1 cellular context compared by ENCODE assay signal in the genomic region with DNA sequence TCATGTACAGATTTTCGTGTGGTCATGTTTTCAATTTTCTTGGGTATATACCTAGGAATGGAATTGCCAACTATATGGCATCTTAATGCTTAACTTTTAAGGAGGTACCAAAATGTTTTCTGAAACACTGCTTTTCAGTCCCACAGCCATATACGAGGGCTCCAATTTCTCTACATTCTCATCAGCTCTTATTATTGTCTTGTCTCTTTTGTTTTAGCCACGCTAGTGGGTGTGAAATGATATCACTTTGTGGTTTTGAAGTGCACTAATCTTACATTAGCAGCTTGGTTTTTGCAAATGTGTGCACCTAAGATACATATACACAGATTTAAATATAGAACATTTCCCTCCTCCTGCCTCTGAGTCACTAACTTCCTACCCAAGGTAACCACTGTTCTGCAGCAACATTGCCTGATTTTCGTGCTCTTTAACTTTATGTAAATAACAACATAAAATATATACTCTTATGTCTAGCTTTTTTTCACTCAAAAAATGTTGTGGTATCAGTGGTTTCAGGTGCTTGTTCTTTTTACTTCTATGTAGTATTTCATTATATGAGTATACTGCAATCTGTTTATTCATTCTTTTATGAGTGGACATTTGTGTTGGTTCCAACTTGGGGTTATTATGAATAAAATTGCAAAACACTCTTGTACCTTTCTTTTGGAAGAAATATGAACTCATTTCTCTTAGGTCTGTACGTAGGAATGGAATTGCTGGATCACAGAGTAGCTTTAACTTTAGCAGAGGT.
TF ChIP-seq lines count a peak whose summit lies in the region.

No MANE protein-coding gene starts in this region.

TF ChIP-seq in K562, 482 proteins besides CTCF, POLR2A, EP300 and RAD21 (continued from another document and continues in another):
- TF ChIP-seq, protein P1, sequence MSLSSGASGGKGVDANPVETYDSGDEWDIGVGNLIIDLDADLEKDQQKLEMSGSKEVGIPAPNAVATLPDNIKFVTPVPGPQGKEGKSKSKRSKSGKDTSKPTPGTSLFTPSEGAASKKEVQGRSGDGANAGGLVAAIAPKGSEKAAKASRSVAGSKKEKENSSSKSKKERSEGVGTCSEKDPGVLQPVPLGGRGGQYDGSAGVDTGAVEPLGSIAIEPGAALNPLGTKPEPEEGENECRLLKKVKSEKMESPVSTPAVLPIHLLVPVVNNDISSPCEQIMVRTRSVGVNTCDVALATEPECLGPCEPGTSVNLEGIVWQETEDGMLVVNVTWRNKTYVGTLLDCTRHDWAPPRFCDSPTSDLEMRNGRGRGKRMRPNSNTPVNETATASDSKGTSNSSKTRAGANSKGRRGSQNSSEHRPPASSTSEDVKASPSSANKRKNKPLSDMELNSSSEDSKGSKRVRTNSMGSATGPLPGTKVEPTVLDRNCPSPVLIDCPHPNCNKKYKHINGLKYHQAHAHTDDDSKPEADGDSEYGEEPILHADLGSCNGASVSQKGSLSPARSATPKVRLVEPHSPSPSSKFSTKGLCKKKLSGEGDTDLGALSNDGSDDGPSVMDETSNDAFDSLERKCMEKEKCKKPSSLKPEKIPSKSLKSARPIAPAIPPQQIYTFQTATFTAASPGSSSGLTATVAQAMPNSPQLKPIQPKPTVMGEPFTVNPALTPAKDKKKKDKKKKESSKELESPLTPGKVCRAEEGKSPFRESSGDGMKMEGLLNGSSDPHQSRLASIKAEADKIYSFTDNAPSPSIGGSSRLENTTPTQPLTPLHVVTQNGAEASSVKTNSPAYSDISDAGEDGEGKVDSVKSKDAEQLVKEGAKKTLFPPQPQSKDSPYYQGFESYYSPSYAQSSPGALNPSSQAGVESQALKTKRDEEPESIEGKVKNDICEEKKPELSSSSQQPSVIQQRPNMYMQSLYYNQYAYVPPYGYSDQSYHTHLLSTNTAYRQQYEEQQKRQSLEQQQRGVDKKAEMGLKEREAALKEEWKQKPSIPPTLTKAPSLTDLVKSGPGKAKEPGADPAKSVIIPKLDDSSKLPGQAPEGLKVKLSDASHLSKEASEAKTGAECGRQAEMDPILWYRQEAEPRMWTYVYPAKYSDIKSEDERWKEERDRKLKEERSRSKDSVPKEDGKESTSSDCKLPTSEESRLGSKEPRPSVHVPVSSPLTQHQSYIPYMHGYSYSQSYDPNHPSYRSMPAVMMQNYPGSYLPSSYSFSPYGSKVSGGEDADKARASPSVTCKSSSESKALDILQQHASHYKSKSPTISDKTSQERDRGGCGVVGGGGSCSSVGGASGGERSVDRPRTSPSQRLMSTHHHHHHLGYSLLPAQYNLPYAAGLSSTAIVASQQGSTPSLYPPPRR (CRISPR knock-in tag; IDR thresholded peaks at IDR 0.05; ENCODE audit: borderline replicate concordance): no peak
- TF ChIP-seq, protein P2, sequence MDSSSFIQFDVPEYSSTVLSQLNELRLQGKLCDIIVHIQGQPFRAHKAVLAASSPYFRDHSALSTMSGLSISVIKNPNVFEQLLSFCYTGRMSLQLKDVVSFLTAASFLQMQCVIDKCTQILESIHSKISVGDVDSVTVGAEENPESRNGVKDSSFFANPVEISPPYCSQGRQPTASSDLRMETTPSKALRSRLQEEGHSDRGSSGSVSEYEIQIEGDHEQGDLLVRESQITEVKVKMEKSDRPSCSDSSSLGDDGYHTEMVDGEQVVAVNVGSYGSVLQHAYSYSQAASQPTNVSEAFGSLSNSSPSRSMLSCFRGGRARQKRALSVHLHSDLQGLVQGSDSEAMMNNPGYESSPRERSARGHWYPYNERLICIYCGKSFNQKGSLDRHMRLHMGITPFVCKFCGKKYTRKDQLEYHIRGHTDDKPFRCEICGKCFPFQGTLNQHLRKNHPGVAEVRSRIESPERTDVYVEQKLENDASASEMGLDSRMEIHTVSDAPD (CRISPR knock-in tag; IDR thresholded peaks at IDR 0.05): no peak
- 0 out of 2 replicates have a peak, but pooled peaks have one; percentile 69 for TF ChIP-seq SMAD3 (CRISPR knock-in tag; conservative IDR thresholded peaks at IDR 0.05)
- no peak for TF ChIP-seq BRD4 (IDR thresholded peaks at IDR 0.05)
- TF ChIP-seq CBFA2T3 (IDR thresholded peaks at IDR 0.05): peak; percentile 98
- TF ChIP-seq, protein P3, sequence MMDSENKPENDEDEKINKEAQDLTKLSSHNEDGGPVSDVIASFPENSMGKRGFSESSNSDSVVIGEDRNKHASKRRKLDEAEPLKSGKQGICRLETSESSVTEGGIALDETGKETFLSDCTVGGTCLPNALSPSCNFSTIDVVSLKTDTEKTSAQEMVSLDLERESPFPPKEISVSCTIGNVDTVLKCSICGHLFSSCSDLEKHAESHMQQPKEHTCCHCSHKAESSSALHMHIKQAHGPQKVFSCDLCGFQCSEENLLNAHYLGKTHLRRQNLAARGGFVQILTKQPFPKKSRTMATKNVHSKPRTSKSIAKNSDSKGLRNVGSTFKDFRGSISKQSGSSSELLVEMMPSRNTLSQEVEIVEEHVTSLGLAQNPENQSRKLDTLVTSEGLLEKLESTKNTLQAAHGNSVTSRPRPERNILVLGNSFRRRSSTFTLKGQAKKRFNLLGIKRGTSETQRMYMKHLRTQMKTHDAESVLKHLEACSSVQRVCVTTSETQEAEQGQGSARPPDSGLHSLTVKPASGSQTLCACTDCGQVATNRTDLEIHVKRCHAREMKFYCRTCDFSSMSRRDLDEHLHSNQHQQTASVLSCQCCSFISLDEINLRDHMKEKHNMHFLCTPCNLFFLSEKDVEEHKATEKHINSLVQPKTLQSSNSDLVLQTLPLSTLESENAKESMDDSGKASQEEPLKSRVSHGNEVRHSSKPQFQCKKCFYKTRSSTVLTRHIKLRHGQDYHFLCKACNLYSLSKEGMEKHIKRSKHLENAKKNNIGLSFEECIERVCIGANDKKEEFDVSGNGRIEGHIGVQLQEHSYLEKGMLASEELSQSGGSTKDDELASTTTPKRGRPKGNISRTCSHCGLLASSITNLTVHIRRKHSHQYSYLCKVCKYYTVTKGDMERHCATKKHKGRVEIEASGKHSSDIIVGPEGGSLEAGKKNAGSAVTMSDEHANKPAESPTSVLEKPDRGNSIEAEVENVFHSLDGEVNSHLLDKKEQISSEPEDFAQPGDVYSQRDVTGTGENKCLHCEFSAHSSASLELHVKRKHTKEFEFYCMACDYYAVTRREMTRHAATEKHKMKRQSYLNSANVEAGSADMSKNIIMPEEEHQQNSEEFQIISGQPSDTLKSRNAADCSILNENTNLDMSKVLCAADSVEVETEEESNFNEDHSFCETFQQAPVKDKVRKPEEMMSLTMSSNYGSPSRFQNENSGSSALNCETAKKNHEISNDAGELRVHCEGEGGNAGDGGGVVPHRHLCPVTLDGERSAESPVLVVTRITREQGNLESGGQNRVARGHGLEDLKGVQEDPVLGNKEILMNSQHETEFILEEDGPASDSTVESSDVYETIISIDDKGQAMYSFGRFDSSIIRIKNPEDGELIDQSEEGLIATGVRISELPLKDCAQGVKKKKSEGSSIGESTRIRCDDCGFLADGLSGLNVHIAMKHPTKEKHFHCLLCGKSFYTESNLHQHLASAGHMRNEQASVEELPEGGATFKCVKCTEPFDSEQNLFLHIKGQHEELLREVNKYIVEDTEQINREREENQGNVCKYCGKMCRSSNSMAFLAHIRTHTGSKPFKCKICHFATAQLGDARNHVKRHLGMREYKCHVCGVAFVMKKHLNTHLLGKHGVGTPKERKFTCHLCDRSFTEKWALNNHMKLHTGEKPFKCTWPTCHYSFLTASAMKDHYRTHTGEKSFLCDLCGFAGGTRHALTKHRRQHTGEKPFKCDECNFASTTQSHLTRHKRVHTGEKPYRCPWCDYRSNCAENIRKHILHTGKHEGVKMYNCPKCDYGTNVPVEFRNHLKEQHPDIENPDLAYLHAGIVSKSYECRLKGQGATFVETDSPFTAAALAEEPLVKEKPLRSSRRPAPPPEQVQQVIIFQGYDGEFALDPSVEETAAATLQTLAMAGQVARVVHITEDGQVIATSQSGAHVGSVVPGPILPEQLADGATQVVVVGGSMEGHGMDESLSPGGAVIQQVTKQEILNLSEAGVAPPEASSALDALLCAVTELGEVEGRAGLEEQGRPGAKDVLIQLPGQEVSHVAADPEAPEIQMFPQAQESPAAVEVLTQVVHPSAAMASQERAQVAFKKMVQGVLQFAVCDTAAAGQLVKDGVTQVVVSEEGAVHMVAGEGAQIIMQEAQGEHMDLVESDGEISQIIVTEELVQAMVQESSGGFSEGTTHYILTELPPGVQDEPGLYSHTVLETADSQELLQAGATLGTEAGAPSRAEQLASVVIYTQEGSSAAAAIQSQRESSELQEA (IDR thresholded peaks at IDR 0.05; ENCODE audit: low read depth): peak; percentile 80
- TF ChIP-seq, protein P4, sequence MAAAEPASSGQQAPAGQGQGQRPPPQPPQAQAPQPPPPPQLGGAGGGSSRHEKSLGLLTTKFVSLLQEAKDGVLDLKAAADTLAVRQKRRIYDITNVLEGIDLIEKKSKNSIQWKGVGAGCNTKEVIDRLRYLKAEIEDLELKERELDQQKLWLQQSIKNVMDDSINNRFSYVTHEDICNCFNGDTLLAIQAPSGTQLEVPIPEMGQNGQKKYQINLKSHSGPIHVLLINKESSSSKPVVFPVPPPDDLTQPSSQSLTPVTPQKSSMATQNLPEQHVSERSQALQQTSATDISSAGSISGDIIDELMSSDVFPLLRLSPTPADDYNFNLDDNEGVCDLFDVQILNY (CRISPR knock-in tag; IDR thresholded peaks at IDR 0.05): no peak
- TF ChIP-seq FOXM1 (IDR thresholded peaks at IDR 0.05; ENCODE audit: low read depth): peak; percentile 96
- TF ChIP-seq FOXM1 (CRISPR knock-in tag; IDR thresholded peaks at IDR 0.05; ENCODE audit: low read depth): no peak
- no peak for TF ChIP-seq ZNF551 (CRISPR knock-in tag; IDR thresholded peaks at IDR 0.05)
- TF ChIP-seq ZFPM2 (CRISPR knock-in tag; IDR thresholded peaks at IDR 0.05): no peak
- TF ChIP-seq SIX5 (IDR thresholded peaks at IDR 0.05; ENCODE audit: borderline replicate concordance in 1 of 2, insufficient read depth in 1 of 2, low read depth in 1 of 2, low read length in 2 of 2): no peak
- peak; percentile 97 for TF ChIP-seq NCOR1 (IDR thresholded peaks at IDR 0.05)
- no peak for TF ChIP-seq ZNF311 (CRISPR knock-in tag; IDR thresholded peaks at IDR 0.05)
- TF ChIP-seq, protein P5, sequence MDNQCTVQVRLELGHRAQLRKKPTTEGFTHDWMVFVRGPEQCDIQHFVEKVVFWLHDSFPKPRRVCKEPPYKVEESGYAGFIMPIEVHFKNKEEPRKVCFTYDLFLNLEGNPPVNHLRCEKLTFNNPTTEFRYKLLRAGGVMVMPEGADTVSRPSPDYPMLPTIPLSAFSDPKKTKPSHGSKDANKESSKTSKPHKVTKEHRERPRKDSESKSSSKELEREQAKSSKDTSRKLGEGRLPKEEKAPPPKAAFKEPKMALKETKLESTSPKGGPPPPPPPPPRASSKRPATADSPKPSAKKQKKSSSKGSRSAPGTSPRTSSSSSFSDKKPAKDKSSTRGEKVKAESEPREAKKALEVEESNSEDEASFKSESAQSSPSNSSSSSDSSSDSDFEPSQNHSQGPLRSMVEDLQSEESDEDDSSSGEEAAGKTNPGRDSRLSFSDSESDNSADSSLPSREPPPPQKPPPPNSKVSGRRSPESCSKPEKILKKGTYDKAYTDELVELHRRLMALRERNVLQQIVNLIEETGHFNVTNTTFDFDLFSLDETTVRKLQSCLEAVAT (IDR thresholded peaks at IDR 0.05): peak in 1 of 2 experiments; percentile 98; a peak in 2 of 4 replicates
- TF ChIP-seq CSDE1 (IDR thresholded peaks at IDR 0.05): no peak
- no peak for TF ChIP-seq CAMTA2 (CRISPR knock-in tag; conservative IDR thresholded peaks at IDR 0.05)
- peak; percentile 74; the same call in 1 of the 2 replicates for TF ChIP-seq ZEB2 (IDR thresholded peaks at IDR 0.05)
- TF ChIP-seq, protein P6, sequence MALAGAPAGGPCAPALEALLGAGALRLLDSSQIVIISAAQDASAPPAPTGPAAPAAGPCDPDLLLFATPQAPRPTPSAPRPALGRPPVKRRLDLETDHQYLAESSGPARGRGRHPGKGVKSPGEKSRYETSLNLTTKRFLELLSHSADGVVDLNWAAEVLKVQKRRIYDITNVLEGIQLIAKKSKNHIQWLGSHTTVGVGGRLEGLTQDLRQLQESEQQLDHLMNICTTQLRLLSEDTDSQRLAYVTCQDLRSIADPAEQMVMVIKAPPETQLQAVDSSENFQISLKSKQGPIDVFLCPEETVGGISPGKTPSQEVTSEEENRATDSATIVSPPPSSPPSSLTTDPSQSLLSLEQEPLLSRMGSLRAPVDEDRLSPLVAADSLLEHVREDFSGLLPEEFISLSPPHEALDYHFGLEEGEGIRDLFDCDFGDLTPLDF (CRISPR knock-in tag; IDR thresholded peaks at IDR 0.05): no peak
- no peak for TF ChIP-seq RBBP5 (IDR thresholded peaks at IDR 0.05; ENCODE audit: borderline replicate concordance, insufficient read depth, low read length, poor library complexity, severe bottlenecking)
- TF ChIP-seq NEUROD1 (IDR thresholded peaks at IDR 0.05; ENCODE audit: borderline replicate concordance, low read depth, low read length, partially characterized antibody): peak; percentile 75
- TF ChIP-seq ZNF444 (CRISPR knock-in tag; IDR thresholded peaks at IDR 0.05): no peak
- no peak; the same call in 1 of the 2 replicates for TF ChIP-seq CTBP1 (IDR thresholded peaks at IDR 0.05; ENCODE audit: borderline replicate concordance)
- TF ChIP-seq, protein P7, sequence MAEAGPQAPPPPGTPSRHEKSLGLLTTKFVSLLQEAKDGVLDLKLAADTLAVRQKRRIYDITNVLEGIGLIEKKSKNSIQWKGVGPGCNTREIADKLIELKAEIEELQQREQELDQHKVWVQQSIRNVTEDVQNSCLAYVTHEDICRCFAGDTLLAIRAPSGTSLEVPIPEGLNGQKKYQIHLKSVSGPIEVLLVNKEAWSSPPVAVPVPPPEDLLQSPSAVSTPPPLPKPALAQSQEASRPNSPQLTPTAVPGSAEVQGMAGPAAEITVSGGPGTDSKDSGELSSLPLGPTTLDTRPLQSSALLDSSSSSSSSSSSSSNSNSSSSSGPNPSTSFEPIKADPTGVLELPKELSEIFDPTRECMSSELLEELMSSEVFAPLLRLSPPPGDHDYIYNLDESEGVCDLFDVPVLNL (CRISPR knock-in tag; IDR thresholded peaks at IDR 0.05; ENCODE audit: low read depth): no peak
- TF ChIP-seq, protein P8, sequence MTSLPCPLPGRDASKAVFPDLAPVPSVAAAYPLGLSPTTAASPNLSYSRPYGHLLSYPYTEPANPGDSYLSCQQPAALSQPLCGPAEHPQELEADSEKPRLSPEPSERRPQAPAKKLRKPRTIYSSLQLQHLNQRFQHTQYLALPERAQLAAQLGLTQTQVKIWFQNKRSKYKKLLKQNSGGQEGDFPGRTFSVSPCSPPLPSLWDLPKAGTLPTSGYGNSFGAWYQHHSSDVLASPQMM (CRISPR knock-in tag; IDR thresholded peaks at IDR 0.05): no peak
- TF ChIP-seq ZNF668 (CRISPR knock-in tag; IDR thresholded peaks at IDR 0.05): no peak
- TF ChIP-seq KAT7 (CRISPR knock-in tag; IDR thresholded peaks at IDR 0.05; ENCODE audit: borderline replicate concordance): no peak
- TF ChIP-seq XRCC5 (IDR thresholded peaks at IDR 0.05; ENCODE audit: low read depth, low read length): no peak
- TF ChIP-seq, protein P9, sequence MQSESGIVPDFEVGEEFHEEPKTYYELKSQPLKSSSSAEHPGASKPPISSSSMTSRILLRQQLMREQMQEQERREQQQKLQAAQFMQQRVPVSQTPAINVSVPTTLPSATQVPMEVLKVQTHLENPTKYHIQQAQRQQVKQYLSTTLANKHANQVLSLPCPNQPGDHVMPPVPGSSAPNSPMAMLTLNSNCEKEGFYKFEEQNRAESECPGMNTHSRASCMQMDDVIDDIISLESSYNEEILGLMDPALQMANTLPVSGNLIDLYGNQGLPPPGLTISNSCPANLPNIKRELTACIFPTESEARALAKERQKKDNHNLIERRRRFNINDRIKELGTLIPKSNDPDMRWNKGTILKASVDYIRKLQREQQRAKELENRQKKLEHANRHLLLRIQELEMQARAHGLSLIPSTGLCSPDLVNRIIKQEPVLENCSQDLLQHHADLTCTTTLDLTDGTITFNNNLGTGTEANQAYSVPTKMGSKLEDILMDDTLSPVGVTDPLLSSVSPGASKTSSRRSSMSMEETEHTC (IDR thresholded peaks at IDR 0.05): peak; percentile 59; the same call in 1 of the 2 replicates
- no peak for TF ChIP-seq ZFP1 (CRISPR knock-in tag; IDR thresholded peaks at IDR 0.05)
- peak; percentile 87 for TF ChIP-seq ZNF3 (CRISPR knock-in tag; IDR thresholded peaks at IDR 0.05)
- no peak for TF ChIP-seq SIRT6 (IDR thresholded peaks at IDR 0.05; ENCODE audit: low read depth, low read length)
- TF ChIP-seq, protein P10, sequence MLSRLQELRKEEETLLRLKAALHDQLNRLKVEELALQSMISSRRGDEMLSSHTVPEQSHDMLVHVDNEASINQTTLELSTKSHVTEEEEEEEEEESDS (CRISPR knock-in tag; IDR thresholded peaks at IDR 0.05): no peak
- no peak for TF ChIP-seq SLC30A9 (CRISPR knock-in tag; IDR thresholded peaks at IDR 0.05)
